24 cellular contexts compared by ENCODE assay signal in genomic region chr10:1642600-1643160, GRCh38.
"Had no signal": no experiment of that assay in that cellular context is flagged by ENCODE, and none has a peak within 500 bp of the region (broad histone marks: within the 10 kb centered on the region; RNA-seq: fewer than 3 reads in every experiment).

No MANE protein-coding gene starts in this region.

- H3K27ac Mint-ChIP-seq: activated CD8-positive, alpha-beta memory T cell treated with anti-CD3 and anti-CD28 coated beads, Interleukin-2, amount 10 ng/mL, durations not matched to agents 7 days and 5 days; activated CD8-positive, alpha-beta T cell treated with anti-CD3 and anti-CD28 coated beads for 36 hours; activated naive CD8-positive, alpha-beta T cell; memory B cell; natural killer cell treated with Interleukin-12 subunit alpha and Interleukin-12 subunit beta and Interleukin-15 and Interleukin-18, amount 100 ng/mL, for 72 hours; T-cell; T-helper 2 cell treated with Interferon-gamma antibody and Interleukin-4, amounts not matched to agents 5 μg/mL and 100 μg/mL, for 36 hours had no signal

- DNase-seq: activated CD4-positive, alpha-beta T cell treated with anti-CD3 and anti-CD28 coated beads for 1 hour; activated CD8-positive, alpha-beta memory T cell treated with anti-CD3 and anti-CD28 coated beads, Interleukin-2, amount 10 ng/mL, durations not matched to agents 7 days and 5 days; activated effector memory CD4-positive, alpha-beta T cell treated with anti-CD3 and anti-CD28 coated beads, Interleukin-2, amount 50 U/mL, for 16 hours; cortex of kidney; heart right ventricle; left colon; ovary; stimulated activated CD4-positive, alpha-beta T cell treated with anti-CD3 and anti-CD28 coated beads, Interleukin-12 subunit alpha, Interleukin-12 subunit beta, amount 100 ng/mL, for 4 hours; stomach; T-cell; transverse colon; WERI-Rb-1 had no signal

- H3K4me3 ChIP-seq: adrenal gland, ascending aorta, heart right ventricle, ovary, prostate gland, stomach, transverse colon had no signal

- H3K36me3 ChIP-seq: adrenal gland, ascending aorta, heart right ventricle, neutrophil, ovary, prostate gland, stomach, transverse colon, WERI-Rb-1 had no signal

- H3K27ac ChIP-seq: adrenal gland, ascending aorta, heart right ventricle, neutrophil, ovary, prostate gland, stomach, transverse colon, WERI-Rb-1 had no signal

- H3K9me3 ChIP-seq: adrenal gland, ascending aorta, heart right ventricle, neutrophil, ovary, prostate gland, stomach, transverse colon had no signal

- H3K36me3 Mint-ChIP-seq: activated CD8-positive, alpha-beta memory T cell treated with anti-CD3 and anti-CD28 coated beads, Interleukin-2, amount 10 ng/mL, durations not matched to agents 7 days and 5 days; activated naive CD8-positive, alpha-beta T cell; memory B cell; natural killer cell treated with Interleukin-12 subunit alpha and Interleukin-12 subunit beta and Interleukin-15 and Interleukin-18, amount 100 ng/mL, for 72 hours; T-cell had no signal

- H3K9me3 Mint-ChIP-seq: memory B cell; T-cell; T-helper 2 cell treated with Interferon-gamma antibody and Interleukin-4, amounts not matched to agents 5 μg/mL and 100 μg/mL, for 36 hours had no signal

- H3K4me3 Mint-ChIP-seq: activated CD8-positive, alpha-beta memory T cell treated with anti-CD3 and anti-CD28 coated beads, Interleukin-2, amount 10 ng/mL, durations not matched to agents 7 days and 5 days; activated CD8-positive, alpha-beta T cell treated with anti-CD3 and anti-CD28 coated beads for 36 hours; activated naive CD8-positive, alpha-beta T cell; memory B cell; natural killer cell treated with Interleukin-12 subunit alpha and Interleukin-12 subunit beta and Interleukin-15 and Interleukin-18, amount 100 ng/mL, for 72 hours; T-cell; T-helper 2 cell treated with Interferon-gamma antibody and Interleukin-4, amounts not matched to agents 5 μg/mL and 100 μg/mL, for 36 hours had no signal

- H3K27me3 ChIP-seq: adrenal gland, ascending aorta, neutrophil, ovary, transverse colon had no signal

- H3K4me1 ChIP-seq: adrenal gland, ascending aorta, heart right ventricle, prostate gland, stomach, transverse colon had no signal

- FAIRE-seq: endometrium, TTC549, urothelium cell line had no signal

- H3K27me3 Mint-ChIP-seq: activated CD8-positive, alpha-beta memory T cell treated with anti-CD3 and anti-CD28 coated beads, Interleukin-2, amount 10 ng/mL, durations not matched to agents 7 days and 5 days had no signal

- ATAC-seq: activated CD8-positive, alpha-beta memory T cell treated with anti-CD3 and anti-CD28 coated beads, Interleukin-2, amount 10 ng/mL, durations not matched to agents 7 days and 5 days; heart right ventricle; left colon; natural killer cell treated with Interleukin-12 subunit alpha and Interleukin-12 subunit beta and Interleukin-15 and Interleukin-18, amount 100 ng/mL, for 72 hours; T-cell had no signal
